ENCODE assay signal across 25 cellular contexts in the genomic region with DNA sequence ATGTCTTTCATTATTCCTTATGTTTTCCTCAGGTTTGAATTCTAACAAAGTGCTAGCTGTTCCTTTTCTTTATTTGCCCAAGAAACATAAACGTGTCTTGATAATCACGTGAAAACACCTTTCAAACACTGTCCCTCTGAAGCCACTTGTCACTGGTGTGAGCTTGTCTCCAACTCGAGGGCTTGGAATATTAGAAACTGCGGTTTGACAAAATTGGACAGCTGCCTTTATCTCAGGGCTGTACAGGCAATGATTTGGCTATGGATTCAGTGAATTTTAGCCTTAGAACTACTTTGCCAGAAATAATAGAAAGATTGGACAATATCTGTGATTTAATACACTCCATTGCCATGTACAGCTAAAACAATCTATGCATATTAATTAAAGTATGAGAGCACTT.
"Had no signal": no experiment of that assay in that cellular context is flagged by ENCODE, and none has a peak within 500 bp of the region (broad histone marks: within the 10 kb centered on the region; RNA-seq: fewer than 3 reads in every experiment).

No MANE protein-coding gene starts in this region.

- ATAC-seq: naive thymus-derived CD8-positive, alpha-beta T cell; natural killer cell treated with Interleukin-12 subunit alpha and Interleukin-12 subunit beta and Interleukin-15 and Interleukin-18, amount 100 ng/mL, for 72 hours; pancreas; psoas muscle; right lobe of liver; stimulated activated effector memory CD8-positive, alpha-beta T cell treated with anti-CD3 and anti-CD28 coated beads, Interleukin-12 subunit alpha, Interleukin-12 subunit beta, amount 100 ng/mL, for 72 hours; stimulated activated naive B cell treated with anti-CD40 and anti-IgM and Interleukin-4, amounts not matched to agents 10 μg/mL and 1 μg/mL and 100 μg/mL, for 72 hours had no signal

- DNase-seq: naive B cell; naive thymus-derived CD8-positive, alpha-beta T cell; nephron progenitor cell; nucleus accumbens; pancreas; posterior cingulate gyrus; psoas muscle; right cardiac atrium; right lobe of liver; small intestine; stimulated activated CD4-positive, alpha-beta T cell treated with anti-CD3 and anti-CD28 coated beads, Interleukin-15, amount 100 ng/mL, for 24 hours; stimulated activated CD4-positive, alpha-beta T cell treated with anti-CD3 and anti-CD28 coated beads, Interleukin-2, amount 100 ng/mL, for 24 hours; stimulated activated CD4-positive, alpha-beta T cell treated with anti-CD3 and anti-CD28 coated beads, Interleukin-2, amount 100 ng/mL, for 48 hours; stimulated activated CD4-positive, alpha-beta T cell treated with anti-CD3 and anti-CD28 coated beads, Interleukin-4, amount 100 ng/mL, for 24 hours; stimulated activated naive B cell treated with anti-CD40 and anti-IgM and Interleukin-4, amounts not matched to agents 10 μg/mL and 1 μg/mL and 100 μg/mL, for 72 hours; stimulated activated naive CD4-positive, alpha-beta T cell treated with Interleukin-2 at 50 U/mL for 16 hours; stomach; thyroid gland; trophoblast cell; upper lobe of left lung; uterus had no signal

- FAIRE-seq: pancreas, small intestine had no signal

- H3K4me3 ChIP-seq: pancreas, psoas muscle, right lobe of liver, stomach, thoracic aorta, thyroid gland, tibial nerve, upper lobe of left lung, uterus had no signal
